1 cellular context compared by ENCODE assay signal in genomic region chr17:72556944-72557826, GRCh38.
A peak's percentile ranks its signal among the peaks of the same experiment; 100 is the strongest.
TF ChIP-seq lines count a peak whose summit lies in the region.

No MANE protein-coding gene starts in this region.

TF ChIP-seq in HepG2, 621 proteins besides CTCF, POLR2A, EP300 and RAD21 (continued from another document and continues in another):
- TF ChIP-seq ZFP91 (CRISPR knock-in tag; IDR thresholded peaks at IDR 0.05; ENCODE audit: borderline replicate concordance) (peak; percentile 43; the same call in 1 of the 2 replicates), SIN3B (IDR thresholded peaks at IDR 0.05; ENCODE audit: low read length) (no peak), ZBTB2 (CRISPR knock-in tag; IDR thresholded peaks at IDR 0.05; ENCODE audit: low read depth) (no peak), ZNF3 (CRISPR knock-in tag; IDR thresholded peaks at IDR 0.05) (no peak), HMGXB4 (CRISPR knock-in tag; IDR thresholded peaks at IDR 0.05; ENCODE audit: borderline replicate concordance in 1 of 2, low read depth in 1 of 2) (0 out of 4 replicates have a peak, but pooled peaks of 1 of the 2 experiments have one; percentile 41), KLF13 (CRISPR knock-in tag; IDR thresholded peaks at IDR 0.05) (no peak), CSRNP2 (CRISPR knock-in tag; conservative IDR thresholded peaks at IDR 0.05; ENCODE audit: low read depth) (no peak), ZFP36L1 (CRISPR knock-in tag; IDR thresholded peaks at IDR 0.05) (no peak), CREB3 (CRISPR knock-in tag; IDR thresholded peaks at IDR 0.05) (no peak), ZNF713 (CRISPR knock-in tag; IDR thresholded peaks at IDR 0.05) (no peak), ZNF782 (CRISPR knock-in tag; IDR thresholded peaks at IDR 0.05; ENCODE audit: borderline replicate concordance) (no peak), MTF2 (CRISPR knock-in tag; IDR thresholded peaks at IDR 0.05; ENCODE audit: borderline replicate concordance) (no peak), ZNF510 (CRISPR knock-in tag; IDR thresholded peaks at IDR 0.05; ENCODE audit: low read depth) (no peak), ZBTB25 (CRISPR knock-in tag; IDR thresholded peaks at IDR 0.05) (no peak), MAF1 (CRISPR knock-in tag; IDR thresholded peaks at IDR 0.05; ENCODE audit: borderline replicate concordance) (no peak), ZNF577 (CRISPR knock-in tag; IDR thresholded peaks at IDR 0.05; ENCODE audit: borderline replicate concordance, low read depth) (no peak), KLF9 (CRISPR knock-in tag; IDR thresholded peaks at IDR 0.05; ENCODE audit: low read depth) (no peak), ZNF558 (CRISPR knock-in tag; IDR thresholded peaks at IDR 0.05; ENCODE audit: borderline replicate concordance) (no peak), RBM39 (IDR thresholded peaks at IDR 0.05; ENCODE audit: low read depth, low read length, poor library complexity, severe bottlenecking) (peak; percentile 18), FOSL1 (CRISPR knock-in tag; IDR thresholded peaks at IDR 0.05; ENCODE audit: borderline replicate concordance) (no peak), TFE3 (CRISPR knock-in tag; IDR thresholded peaks at IDR 0.05) (no peak), ZBTB42 (CRISPR knock-in tag; IDR thresholded peaks at IDR 0.05) (no peak), ETV5 (CRISPR knock-in tag; IDR thresholded peaks at IDR 0.05; ENCODE audit: borderline replicate concordance) (peak; percentile 36; the same call in 1 of the 2 replicates), HDAC2 (CRISPR knock-in tag; IDR thresholded peaks at IDR 0.05) (peak; percentile 36; the same call in 1 of the 2 replicates), GTF2F1 (IDR thresholded peaks at IDR 0.05; ENCODE audit: low read length) (no peak), ZNF383 (CRISPR knock-in tag; IDR thresholded peaks at IDR 0.05; ENCODE audit: borderline replicate concordance) (no peak), ZNF703 (CRISPR knock-in tag; IDR thresholded peaks at IDR 0.05; ENCODE audit: borderline replicate concordance) (no peak), ZFP37 (CRISPR knock-in tag; IDR thresholded peaks at IDR 0.05; ENCODE audit: borderline replicate concordance) (no peak), LCORL (IDR thresholded peaks at IDR 0.05) (no peak), LCORL (CRISPR knock-in tag; IDR thresholded peaks at IDR 0.05) (no peak), ZNF740 (CRISPR knock-in tag; IDR thresholded peaks at IDR 0.05) (no peak), ZBTB33 (CRISPR knock-in tag; IDR thresholded peaks at IDR 0.05) (no peak), ZNF260 (CRISPR knock-in tag; IDR thresholded peaks at IDR 0.05; ENCODE audit: borderline replicate concordance, low read depth) (no peak), ZNF296 (CRISPR knock-in tag; conservative IDR thresholded peaks at IDR 0.05) (no peak), ZNF772 (CRISPR knock-in tag; IDR thresholded peaks at IDR 0.05) (no peak; the same call in 1 of the 2 replicates), EHMT2 (IDR thresholded peaks at IDR 0.05; ENCODE audit: borderline replicate concordance, low read depth, low read length) (no peak), ZNF10 (CRISPR knock-in tag; IDR thresholded peaks at IDR 0.05; ENCODE audit: borderline replicate concordance, low read depth) (no peak), NFE2 (CRISPR knock-in tag; IDR thresholded peaks at IDR 0.05) (no peak), ZNF660 (CRISPR knock-in tag; IDR thresholded peaks at IDR 0.05; ENCODE audit: borderline replicate concordance, low read depth) (no peak), YY1 (IDR thresholded peaks at IDR 0.05; ENCODE audit: insufficient read depth, insufficient replicate concordance, low read depth, low read length) (no peak), ZNF878 (CRISPR knock-in tag; IDR thresholded peaks at IDR 0.05) (no peak), CREBL2 (CRISPR knock-in tag; IDR thresholded peaks at IDR 0.05; ENCODE audit: borderline replicate concordance) (no peak), HNF4G (IDR thresholded peaks at IDR 0.05; ENCODE audit: borderline replicate concordance, low read depth, low read length) (no peak), HNF4G (CRISPR knock-in tag; IDR thresholded peaks at IDR 0.05; ENCODE audit: borderline replicate concordance, low read depth) (no peak), MXI1 (IDR thresholded peaks at IDR 0.05; ENCODE audit: borderline replicate concordance, low read depth, low read length) (no peak; the same call in 2 of the 3 replicates), HOXD1 (CRISPR knock-in tag; IDR thresholded peaks at IDR 0.05) (no peak), POGZ (CRISPR knock-in tag; IDR thresholded peaks at IDR 0.05) (no peak), SCMH1 (CRISPR knock-in tag; IDR thresholded peaks at IDR 0.05; ENCODE audit: borderline replicate concordance) (no peak), ZNF547 (CRISPR knock-in tag; IDR thresholded peaks at IDR 0.05) (0 out of 2 replicates have a peak, but pooled peaks have one; percentile 35), RBAK (CRISPR knock-in tag; IDR thresholded peaks at IDR 0.05) (no peak)
